In genomic region chr12:18422849-18423248, GRCh38 we compare ENCODE assay signal across 29 cellular contexts.
DNase-seq lines count a peak whose midpoint lies in the region; ATAC-seq and TF ChIP-seq lines count a peak whose summit lies in the region.
"Had no signal": no experiment of that assay in that cellular context is flagged by ENCODE, and none has a peak within 500 bp of the region (broad histone marks: within the 10 kb centered on the region; RNA-seq: fewer than 3 reads in every experiment).

No MANE protein-coding gene starts in this region.

- no peaks in the 10 kb centered on the region for H3K9me3 Mint-ChIP-seq in nephron progenitor cell
- H3K9me3 Mint-ChIP-seq: brain had no signal

- peak; percentile 75 for DNase-seq in EL
- peak; percentile 17 for DNase-seq in HT1080 (ENCODE audit: low read depth)
- no peak for DNase-seq in nephron progenitor cell
- no peak for DNase-seq in cerebellum (ENCODE audit: low spot score)
- no peak for DNase-seq in NCI-H1436 treated with DMSO at 0.1 percent for 48 hours (lab: John Stamatoyannopoulos, UW)
- DNase-seq: activated CD8-positive, alpha-beta T cell treated with anti-CD3 and anti-CD28 coated beads, Interleukin-2, amount 10 ng/mL, durations not matched to agents 7 days and 5 days; activated naive CD4-positive, alpha-beta T cell treated with anti-CD3 and anti-CD28 coated beads, Interleukin-2, amount 10 ng/mL, durations not matched to agents 7 days and 5 days; adrenal gland; Caco-2; cerebellar nuclear complex; dorsolateral prefrontal cortex; GDM1; glutamatergic neuron; islet precursor cell; KBM-7; left ventricle myocardium inferior; MM.1S; NCI-H2081; NCI-H226; posterior cingulate gyrus; right cardiac atrium; SHP77; spleen; stimulated activated CD4-positive, alpha-beta T cell treated with anti-CD3 and anti-CD28 coated beads, Interleukin-2, amount 100 ng/mL, for 24 hours; stimulated activated naive CD8-positive, alpha-beta T cell treated with anti-CD3 and anti-CD28 coated beads, Interleukin-15, Interleukin-2, amounts not matched to agents 100 U/mL and 50 U/mL, for 24 hours; uterus had no signal

- peaks cover 7% of the 10 kb centered on the region for H3K4me1 Mint-ChIP-seq in nephron progenitor cell
- H3K4me1 Mint-ChIP-seq: activated naive CD4-positive, alpha-beta T cell treated with anti-CD3 and anti-CD28 coated beads, Interleukin-2, amount 10 ng/mL, durations not matched to agents 7 days and 5 days; brain had no signal

- ATAC-seq in esophagus mucosa (peak; percentile 36), GM19328 (IDR thresholded peaks at IDR 0.05; ENCODE audit: unreplicated experiment) (no peak)
- ATAC-seq: activated CD8-positive, alpha-beta T cell treated with anti-CD3 and anti-CD28 coated beads, Interleukin-2, amount 10 ng/mL, durations not matched to agents 7 days and 5 days; right cardiac atrium; stimulated activated naive CD8-positive, alpha-beta T cell treated with anti-CD3 and anti-CD28 coated beads, Interleukin-15, Interleukin-2, amounts not matched to agents 100 U/mL and 50 U/mL, for 24 hours had no signal

- H3K27ac Mint-ChIP-seq in nephron progenitor cell = peak overlapping the region; percentile 14
- H3K27ac Mint-ChIP-seq: activated CD8-positive, alpha-beta T cell treated with anti-CD3 and anti-CD28 coated beads, Interleukin-2, amount 10 ng/mL, durations not matched to agents 7 days and 5 days; activated naive CD4-positive, alpha-beta T cell treated with anti-CD3 and anti-CD28 coated beads, Interleukin-2, amount 10 ng/mL, durations not matched to agents 7 days and 5 days; brain had no signal

- no peak for TF ChIP-seq CTCF in nephron progenitor cell (IDR thresholded peaks at IDR 0.05)

- no peaks in the 10 kb centered on the region for H3K36me3 Mint-ChIP-seq in nephron progenitor cell (ENCODE audit: low read depth)
- H3K36me3 Mint-ChIP-seq: activated naive CD4-positive, alpha-beta T cell treated with anti-CD3 and anti-CD28 coated beads, Interleukin-2, amount 10 ng/mL, durations not matched to agents 7 days and 5 days; brain had no signal

- peaks cover 3% of the 10 kb centered on the region for H3K27me3 Mint-ChIP-seq in nephron progenitor cell (ENCODE audit: low read depth, poor library complexity)
- H3K27me3 Mint-ChIP-seq: activated naive CD4-positive, alpha-beta T cell treated with anti-CD3 and anti-CD28 coated beads, Interleukin-2, amount 10 ng/mL, durations not matched to agents 7 days and 5 days; brain had no signal

- H3K4me3 Mint-ChIP-seq in nephron progenitor cell = no peak overlapping the region
- H3K4me3 Mint-ChIP-seq: activated CD8-positive, alpha-beta T cell treated with anti-CD3 and anti-CD28 coated beads, Interleukin-2, amount 10 ng/mL, durations not matched to agents 7 days and 5 days; activated naive CD4-positive, alpha-beta T cell treated with anti-CD3 and anti-CD28 coated beads, Interleukin-2, amount 10 ng/mL, durations not matched to agents 7 days and 5 days; brain had no signal

Comparison
In these comparisons a context has a peak if more than half of its experiments do, and no peak if none do; other contexts are left out.
1. DNase-seq: peak in EL (single experiment) and HT1080 (single experiment); none in nephron progenitor cell (single experiment), cerebellum (single experiment) and NCI-H1436 treated with DMSO at 0.1 percent for 48 hours (single experiment).